23 cellular contexts compared by ENCODE assay signal in genomic region chr7:38615665-38616064, GRCh38.
"Had no signal": no experiment of that assay in that cellular context is flagged by ENCODE, and none has a peak within 500 bp of the region (broad histone marks: within the 10 kb centered on the region; RNA-seq: fewer than 3 reads in every experiment).

No MANE protein-coding gene starts in this region.

- H3K27ac Mint-ChIP-seq: activated CD4-positive, alpha-beta T cell treated with anti-CD3 and anti-CD28 coated beads for 36 hours; activated CD8-positive, alpha-beta T cell treated with anti-CD3 and anti-CD28 coated beads, Interleukin-2, amount 10 ng/mL, durations not matched to agents 7 days and 5 days; activated naive CD8-positive, alpha-beta T cell treated with anti-CD3 and anti-CD28 coated beads, Interleukin-2, amount 10 ng/mL, durations not matched to agents 7 days and 5 days; T-cell had no signal

- H3K9me3 Mint-ChIP-seq: activated naive CD8-positive, alpha-beta T cell treated with anti-CD3 and anti-CD28 coated beads, Interleukin-2, amount 10 ng/mL, durations not matched to agents 7 days and 5 days; T-cell had no signal

- ATAC-seq: activated CD4-positive, alpha-beta T cell treated with anti-CD3 and anti-CD28 coated beads for 36 hours; activated CD8-positive, alpha-beta T cell treated with anti-CD3 and anti-CD28 coated beads, Interleukin-2, amount 10 ng/mL, durations not matched to agents 7 days and 5 days; Panc1; Right ventricle myocardium inferior; T-cell had no signal

- H3K36me3 Mint-ChIP-seq: activated naive CD8-positive, alpha-beta T cell treated with anti-CD3 and anti-CD28 coated beads, Interleukin-2, amount 10 ng/mL, durations not matched to agents 7 days and 5 days; T-cell had no signal

- H3K4me3 Mint-ChIP-seq: activated CD4-positive, alpha-beta T cell treated with anti-CD3 and anti-CD28 coated beads for 36 hours; activated CD8-positive, alpha-beta T cell treated with anti-CD3 and anti-CD28 coated beads, Interleukin-2, amount 10 ng/mL, durations not matched to agents 7 days and 5 days; activated naive CD8-positive, alpha-beta T cell treated with anti-CD3 and anti-CD28 coated beads, Interleukin-2, amount 10 ng/mL, durations not matched to agents 7 days and 5 days; T-cell had no signal

- H3K4me1 Mint-ChIP-seq: activated CD4-positive, alpha-beta T cell treated with anti-CD3 and anti-CD28 coated beads for 36 hours; activated naive CD8-positive, alpha-beta T cell treated with anti-CD3 and anti-CD28 coated beads, Interleukin-2, amount 10 ng/mL, durations not matched to agents 7 days and 5 days; T-cell had no signal

- DNase-seq: activated CD4-positive, alpha-beta T cell treated with anti-CD3 and anti-CD28 coated beads for 36 hours; activated CD8-positive, alpha-beta memory T cell treated with anti-CD3 and anti-CD28 coated beads, Interleukin-2, amount 50 U/mL, for 48 hours; activated CD8-positive, alpha-beta T cell treated with anti-CD3 and anti-CD28 coated beads, Interleukin-2, amount 10 ng/mL, durations not matched to agents 7 days and 5 days; activated naive CD4-positive, alpha-beta T cell treated with anti-CD3 and anti-CD28 coated beads, Interleukin-2, amount 50 U/mL, for 16 hours; activated naive CD8-positive, alpha-beta T cell treated with anti-CD3 and anti-CD28 coated beads, Interleukin-2, amount 10 ng/mL, durations not matched to agents 7 days and 5 days; activated T-cell treated with anti-CD3 and anti-CD28 coated beads, Interleukin-2, amount 50 U/mL, for 1 hour; adrenal gland; anterior cingulate cortex; cortex of kidney; NCI-H1092; NCI-H1417; NCI-H1930; NCI-H345; NCI-H510A treated with DMSO at 0.1 percent for 48 hours; NCI-H774; NK-92 treated with Interleukin-12 subunit alpha and Interleukin-12 subunit beta, amount 100 ng/mL, for 24 hours; OCI-M1; RPMI8226; T-cell; T-helper 2 cell; T1000 had no signal
